Comparison of ENCODE assay signal across 1 cellular context in the genomic region with DNA sequence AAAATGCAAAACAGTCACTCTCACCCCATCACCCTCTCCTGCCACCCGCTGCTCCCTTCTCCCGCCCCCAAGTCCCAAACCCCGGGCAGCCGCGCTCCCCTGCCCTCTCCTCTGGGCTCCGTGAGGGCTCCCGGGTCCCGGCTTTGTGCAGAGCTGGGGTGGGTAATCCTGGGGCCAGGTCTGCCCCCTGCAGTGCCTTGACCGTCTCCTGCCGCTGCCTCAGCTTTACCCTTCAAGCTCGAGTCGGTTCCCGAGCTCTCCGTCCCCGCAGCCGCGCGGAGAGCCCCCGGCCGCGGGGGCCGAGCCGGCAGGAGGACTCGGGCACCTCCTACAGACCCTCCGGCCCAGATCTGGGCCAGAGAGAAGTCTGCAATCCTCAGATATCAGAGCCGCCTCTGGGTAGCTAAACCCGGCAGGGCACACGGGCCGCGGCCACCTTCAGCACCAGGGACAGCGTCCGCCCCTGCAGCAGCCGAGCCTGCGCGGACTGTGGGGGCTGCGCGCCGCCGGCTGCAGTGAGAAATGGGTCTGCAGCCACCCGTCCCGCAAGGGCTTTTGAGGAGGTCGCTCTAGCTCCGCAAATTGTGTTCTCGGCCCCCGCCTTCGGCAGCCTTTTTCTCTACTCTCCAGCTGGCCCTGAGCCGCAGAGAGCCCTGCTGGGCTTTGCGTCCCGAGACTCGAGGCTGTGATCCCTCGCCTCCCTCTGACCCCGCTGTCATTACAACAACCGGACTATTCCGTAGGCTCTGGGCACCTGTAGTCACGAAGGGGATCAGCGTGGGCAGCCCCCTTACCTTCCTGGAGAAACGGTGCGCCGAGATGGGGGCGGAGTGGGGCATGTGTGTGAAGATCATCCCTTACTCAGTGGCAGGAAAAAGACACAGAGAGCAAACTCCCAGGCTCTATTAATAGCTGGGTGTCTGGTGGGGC.
TF ChIP-seq lines count a peak whose summit lies in the region.

No MANE protein-coding gene starts in this region.

TF ChIP-seq in HepG2, 621 proteins besides CTCF, POLR2A, EP300 and RAD21 (continued from another document and continues in another):
- TF ChIP-seq, protein P1, sequence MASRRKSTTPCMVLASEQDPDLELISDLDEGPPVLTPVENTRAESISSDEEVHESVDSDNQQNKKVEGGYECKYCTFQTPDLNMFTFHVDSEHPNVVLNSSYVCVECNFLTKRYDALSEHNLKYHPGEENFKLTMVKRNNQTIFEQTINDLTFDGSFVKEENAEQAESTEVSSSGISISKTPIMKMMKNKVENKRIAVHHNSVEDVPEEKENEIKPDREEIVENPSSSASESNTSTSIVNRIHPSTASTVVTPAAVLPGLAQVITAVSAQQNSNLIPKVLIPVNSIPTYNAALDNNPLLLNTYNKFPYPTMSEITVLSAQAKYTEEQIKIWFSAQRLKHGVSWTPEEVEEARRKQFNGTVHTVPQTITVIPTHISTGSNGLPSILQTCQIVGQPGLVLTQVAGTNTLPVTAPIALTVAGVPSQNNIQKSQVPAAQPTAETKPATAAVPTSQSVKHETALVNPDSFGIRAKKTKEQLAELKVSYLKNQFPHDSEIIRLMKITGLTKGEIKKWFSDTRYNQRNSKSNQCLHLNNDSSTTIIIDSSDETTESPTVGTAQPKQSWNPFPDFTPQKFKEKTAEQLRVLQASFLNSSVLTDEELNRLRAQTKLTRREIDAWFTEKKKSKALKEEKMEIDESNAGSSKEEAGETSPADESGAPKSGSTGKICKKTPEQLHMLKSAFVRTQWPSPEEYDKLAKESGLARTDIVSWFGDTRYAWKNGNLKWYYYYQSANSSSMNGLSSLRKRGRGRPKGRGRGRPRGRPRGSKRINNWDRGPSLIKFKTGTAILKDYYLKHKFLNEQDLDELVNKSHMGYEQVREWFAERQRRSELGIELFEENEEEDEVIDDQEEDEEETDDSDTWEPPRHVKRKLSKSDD (CRISPR knock-in tag; IDR thresholded peaks at IDR 0.05; ENCODE audit: low read depth): peak; percentile 38; the same call in 1 of the 2 replicates
- TF ChIP-seq ZNF101 (CRISPR knock-in tag; IDR thresholded peaks at IDR 0.05; ENCODE audit: borderline replicate concordance, low read depth) (no peak), ARNT (IDR thresholded peaks at IDR 0.05) (no peak), SNAI1 (CRISPR knock-in tag; IDR thresholded peaks at IDR 0.05; ENCODE audit: borderline replicate concordance) (peak; percentile 36; the same call in 1 of the 2 replicates), ARNTL (CRISPR knock-in tag; IDR thresholded peaks at IDR 0.05) (peak; percentile 53; the same call in 1 of the 2 replicates), FOXK1 (CRISPR knock-in tag; IDR thresholded peaks at IDR 0.05; ENCODE audit: borderline replicate concordance, low read depth) (peak; percentile 42; the same call in 1 of the 2 replicates), PHF5A (CRISPR knock-in tag; IDR thresholded peaks at IDR 0.05; ENCODE audit: low read depth, unreplicated experiment) (no peak), ATF1 (CRISPR knock-in tag; IDR thresholded peaks at IDR 0.05) (no peak), ZNF205 (CRISPR knock-in tag; IDR thresholded peaks at IDR 0.05) (no peak), ZNF232 (CRISPR knock-in tag; IDR thresholded peaks at IDR 0.05; ENCODE audit: borderline replicate concordance) (peak; percentile 91; the same call in 1 of the 2 replicates), ELF4 (CRISPR knock-in tag; IDR thresholded peaks at IDR 0.05; ENCODE audit: borderline replicate concordance) (no peak), SNAPC2 (CRISPR knock-in tag; IDR thresholded peaks at IDR 0.05) (no peak), REXO4 (CRISPR knock-in tag; IDR thresholded peaks at IDR 0.05; ENCODE audit: borderline replicate concordance) (no peak), JUND (CRISPR knock-in tag; IDR thresholded peaks at IDR 0.05) (0 out of 2 replicates have a peak, but pooled peaks have one; percentile 27), ZNF331 (CRISPR knock-in tag; IDR thresholded peaks at IDR 0.05) (peak; percentile 73), BCL6 (CRISPR knock-in tag; IDR thresholded peaks at IDR 0.05) (peak; percentile 36; the same call in 1 of the 2 replicates), STAT5B (CRISPR knock-in tag; IDR thresholded peaks at IDR 0.05) (0 out of 2 replicates have a peak, but pooled peaks have one; percentile 23), ZFP82 (CRISPR knock-in tag; IDR thresholded peaks at IDR 0.05; ENCODE audit: borderline replicate concordance) (no peak), DR1 (CRISPR knock-in tag; IDR thresholded peaks at IDR 0.05) (no peak), TAF1 (CRISPR knock-in tag; IDR thresholded peaks at IDR 0.05) (no peak), SALL1 (CRISPR knock-in tag; IDR thresholded peaks at IDR 0.05) (peak; percentile 84), IRF2 (CRISPR knock-in tag; IDR thresholded peaks at IDR 0.05) (peak; percentile 52; the same call in 1 of the 2 replicates), ZNF234 (CRISPR knock-in tag; conservative IDR thresholded peaks at IDR 0.05) (peak; percentile 81; the same call in 1 of the 2 replicates), SMARCE1 (IDR thresholded peaks at IDR 0.05; ENCODE audit: borderline replicate concordance) (no peak), KDM5B (CRISPR knock-in tag; IDR thresholded peaks at IDR 0.05; ENCODE audit: borderline replicate concordance) (peak; percentile 54; the same call in 1 of the 2 replicates), GATAD2A (CRISPR knock-in tag; IDR thresholded peaks at IDR 0.05) (no peak), PTBP1 (IDR thresholded peaks at IDR 0.05; ENCODE audit: low read depth, low read length, poor library complexity, severe bottlenecking) (no peak)
- TF ChIP-seq, protein P2, sequence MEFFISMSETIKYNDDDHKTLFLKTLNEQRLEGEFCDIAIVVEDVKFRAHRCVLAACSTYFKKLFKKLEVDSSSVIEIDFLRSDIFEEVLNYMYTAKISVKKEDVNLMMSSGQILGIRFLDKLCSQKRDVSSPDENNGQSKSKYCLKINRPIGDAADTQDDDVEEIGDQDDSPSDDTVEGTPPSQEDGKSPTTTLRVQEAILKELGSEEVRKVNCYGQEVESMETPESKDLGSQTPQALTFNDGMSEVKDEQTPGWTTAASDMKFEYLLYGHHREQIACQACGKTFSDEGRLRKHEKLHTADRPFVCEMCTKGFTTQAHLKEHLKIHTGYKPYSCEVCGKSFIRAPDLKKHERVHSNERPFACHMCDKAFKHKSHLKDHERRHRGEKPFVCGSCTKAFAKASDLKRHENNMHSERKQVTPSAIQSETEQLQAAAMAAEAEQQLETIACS (CRISPR knock-in tag; IDR thresholded peaks at IDR 0.05): no peak; the same call in 1 of the 2 replicates
- TF ChIP-seq, protein P3, sequence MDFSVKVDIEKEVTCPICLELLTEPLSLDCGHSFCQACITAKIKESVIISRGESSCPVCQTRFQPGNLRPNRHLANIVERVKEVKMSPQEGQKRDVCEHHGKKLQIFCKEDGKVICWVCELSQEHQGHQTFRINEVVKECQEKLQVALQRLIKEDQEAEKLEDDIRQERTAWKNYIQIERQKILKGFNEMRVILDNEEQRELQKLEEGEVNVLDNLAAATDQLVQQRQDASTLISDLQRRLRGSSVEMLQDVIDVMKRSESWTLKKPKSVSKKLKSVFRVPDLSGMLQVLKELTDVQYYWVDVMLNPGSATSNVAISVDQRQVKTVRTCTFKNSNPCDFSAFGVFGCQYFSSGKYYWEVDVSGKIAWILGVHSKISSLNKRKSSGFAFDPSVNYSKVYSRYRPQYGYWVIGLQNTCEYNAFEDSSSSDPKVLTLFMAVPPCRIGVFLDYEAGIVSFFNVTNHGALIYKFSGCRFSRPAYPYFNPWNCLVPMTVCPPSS (IDR thresholded peaks at IDR 0.05): no peak
- TF ChIP-seq, protein P4, sequence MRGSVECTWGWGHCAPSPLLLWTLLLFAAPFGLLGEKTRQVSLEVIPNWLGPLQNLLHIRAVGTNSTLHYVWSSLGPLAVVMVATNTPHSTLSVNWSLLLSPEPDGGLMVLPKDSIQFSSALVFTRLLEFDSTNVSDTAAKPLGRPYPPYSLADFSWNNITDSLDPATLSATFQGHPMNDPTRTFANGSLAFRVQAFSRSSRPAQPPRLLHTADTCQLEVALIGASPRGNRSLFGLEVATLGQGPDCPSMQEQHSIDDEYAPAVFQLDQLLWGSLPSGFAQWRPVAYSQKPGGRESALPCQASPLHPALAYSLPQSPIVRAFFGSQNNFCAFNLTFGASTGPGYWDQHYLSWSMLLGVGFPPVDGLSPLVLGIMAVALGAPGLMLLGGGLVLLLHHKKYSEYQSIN (CRISPR knock-in tag; IDR thresholded peaks at IDR 0.05; ENCODE audit: borderline replicate concordance): no peak
- TF ChIP-seq, protein P5, sequence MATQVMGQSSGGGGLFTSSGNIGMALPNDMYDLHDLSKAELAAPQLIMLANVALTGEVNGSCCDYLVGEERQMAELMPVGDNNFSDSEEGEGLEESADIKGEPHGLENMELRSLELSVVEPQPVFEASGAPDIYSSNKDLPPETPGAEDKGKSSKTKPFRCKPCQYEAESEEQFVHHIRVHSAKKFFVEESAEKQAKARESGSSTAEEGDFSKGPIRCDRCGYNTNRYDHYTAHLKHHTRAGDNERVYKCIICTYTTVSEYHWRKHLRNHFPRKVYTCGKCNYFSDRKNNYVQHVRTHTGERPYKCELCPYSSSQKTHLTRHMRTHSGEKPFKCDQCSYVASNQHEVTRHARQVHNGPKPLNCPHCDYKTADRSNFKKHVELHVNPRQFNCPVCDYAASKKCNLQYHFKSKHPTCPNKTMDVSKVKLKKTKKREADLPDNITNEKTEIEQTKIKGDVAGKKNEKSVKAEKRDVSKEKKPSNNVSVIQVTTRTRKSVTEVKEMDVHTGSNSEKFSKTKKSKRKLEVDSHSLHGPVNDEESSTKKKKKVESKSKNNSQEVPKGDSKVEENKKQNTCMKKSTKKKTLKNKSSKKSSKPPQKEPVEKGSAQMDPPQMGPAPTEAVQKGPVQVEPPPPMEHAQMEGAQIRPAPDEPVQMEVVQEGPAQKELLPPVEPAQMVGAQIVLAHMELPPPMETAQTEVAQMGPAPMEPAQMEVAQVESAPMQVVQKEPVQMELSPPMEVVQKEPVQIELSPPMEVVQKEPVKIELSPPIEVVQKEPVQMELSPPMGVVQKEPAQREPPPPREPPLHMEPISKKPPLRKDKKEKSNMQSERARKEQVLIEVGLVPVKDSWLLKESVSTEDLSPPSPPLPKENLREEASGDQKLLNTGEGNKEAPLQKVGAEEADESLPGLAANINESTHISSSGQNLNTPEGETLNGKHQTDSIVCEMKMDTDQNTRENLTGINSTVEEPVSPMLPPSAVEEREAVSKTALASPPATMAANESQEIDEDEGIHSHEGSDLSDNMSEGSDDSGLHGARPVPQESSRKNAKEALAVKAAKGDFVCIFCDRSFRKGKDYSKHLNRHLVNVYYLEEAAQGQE (IDR thresholded peaks at IDR 0.05; ENCODE audit: borderline replicate concordance in 1 of 2, low read depth in 1 of 2, low read length in 2 of 2): peak; percentile 97 to 98
- TF ChIP-seq, protein P6, sequence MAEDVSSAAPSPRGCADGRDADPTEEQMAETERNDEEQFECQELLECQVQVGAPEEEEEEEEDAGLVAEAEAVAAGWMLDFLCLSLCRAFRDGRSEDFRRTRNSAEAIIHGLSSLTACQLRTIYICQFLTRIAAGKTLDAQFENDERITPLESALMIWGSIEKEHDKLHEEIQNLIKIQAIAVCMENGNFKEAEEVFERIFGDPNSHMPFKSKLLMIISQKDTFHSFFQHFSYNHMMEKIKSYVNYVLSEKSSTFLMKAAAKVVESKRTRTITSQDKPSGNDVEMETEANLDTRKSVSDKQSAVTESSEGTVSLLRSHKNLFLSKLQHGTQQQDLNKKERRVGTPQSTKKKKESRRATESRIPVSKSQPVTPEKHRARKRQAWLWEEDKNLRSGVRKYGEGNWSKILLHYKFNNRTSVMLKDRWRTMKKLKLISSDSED (CRISPR knock-in tag; IDR thresholded peaks at IDR 0.05): no peak
- TF ChIP-seq, protein P7, sequence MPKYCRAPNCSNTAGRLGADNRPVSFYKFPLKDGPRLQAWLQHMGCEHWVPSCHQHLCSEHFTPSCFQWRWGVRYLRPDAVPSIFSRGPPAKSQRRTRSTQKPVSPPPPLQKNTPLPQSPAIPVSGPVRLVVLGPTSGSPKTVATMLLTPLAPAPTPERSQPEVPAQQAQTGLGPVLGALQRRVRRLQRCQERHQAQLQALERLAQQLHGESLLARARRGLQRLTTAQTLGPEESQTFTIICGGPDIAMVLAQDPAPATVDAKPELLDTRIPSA (CRISPR knock-in tag; IDR thresholded peaks at IDR 0.05; ENCODE audit: borderline replicate concordance): no peak
- TF ChIP-seq, protein P8, sequence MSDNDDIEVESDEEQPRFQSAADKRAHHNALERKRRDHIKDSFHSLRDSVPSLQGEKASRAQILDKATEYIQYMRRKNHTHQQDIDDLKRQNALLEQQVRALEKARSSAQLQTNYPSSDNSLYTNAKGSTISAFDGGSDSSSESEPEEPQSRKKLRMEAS (IDR thresholded peaks at IDR 0.05): no peak
- TF ChIP-seq, protein P9, sequence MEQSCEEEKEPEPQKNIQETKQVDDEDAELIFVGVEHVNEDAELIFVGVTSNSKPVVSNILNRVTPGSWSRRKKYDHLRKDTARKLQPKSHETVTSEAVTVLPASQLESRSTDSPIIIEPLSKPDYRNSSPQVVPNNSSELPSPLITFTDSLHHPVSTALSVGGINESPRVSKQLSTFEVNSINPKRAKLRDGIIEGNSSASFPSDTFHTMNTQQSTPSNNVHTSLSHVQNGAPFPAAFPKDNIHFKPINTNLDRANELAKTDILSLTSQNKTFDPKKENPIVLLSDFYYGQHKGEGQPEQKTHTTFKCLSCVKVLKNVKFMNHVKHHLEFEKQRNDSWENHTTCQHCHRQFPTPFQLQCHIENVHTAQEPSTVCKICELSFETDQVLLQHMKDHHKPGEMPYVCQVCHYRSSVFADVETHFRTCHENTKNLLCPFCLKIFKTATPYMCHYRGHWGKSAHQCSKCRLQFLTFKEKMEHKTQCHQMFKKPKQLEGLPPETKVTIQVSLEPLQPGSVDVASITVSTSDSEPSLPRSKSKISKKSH (CRISPR knock-in tag; IDR thresholded peaks at IDR 0.05; ENCODE audit: borderline replicate concordance): 0 out of 2 replicates have a peak, but pooled peaks have one; percentile 27
- TF ChIP-seq, protein P10, sequence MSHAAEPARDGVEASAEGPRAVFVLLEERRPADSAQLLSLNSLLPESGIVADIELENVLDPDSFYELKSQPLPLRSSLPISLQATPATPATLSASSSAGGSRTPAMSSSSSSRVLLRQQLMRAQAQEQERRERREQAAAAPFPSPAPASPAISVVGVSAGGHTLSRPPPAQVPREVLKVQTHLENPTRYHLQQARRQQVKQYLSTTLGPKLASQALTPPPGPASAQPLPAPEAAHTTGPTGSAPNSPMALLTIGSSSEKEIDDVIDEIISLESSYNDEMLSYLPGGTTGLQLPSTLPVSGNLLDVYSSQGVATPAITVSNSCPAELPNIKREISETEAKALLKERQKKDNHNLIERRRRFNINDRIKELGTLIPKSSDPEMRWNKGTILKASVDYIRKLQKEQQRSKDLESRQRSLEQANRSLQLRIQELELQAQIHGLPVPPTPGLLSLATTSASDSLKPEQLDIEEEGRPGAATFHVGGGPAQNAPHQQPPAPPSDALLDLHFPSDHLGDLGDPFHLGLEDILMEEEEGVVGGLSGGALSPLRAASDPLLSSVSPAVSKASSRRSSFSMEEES (CRISPR knock-in tag; IDR thresholded peaks at IDR 0.05): peak; percentile 76
